In genomic region chr2:79327460-79327859, GRCh38 we compare ENCODE assay signal across 19 cellular contexts.
"Had no signal": no experiment of that assay in that cellular context is flagged by ENCODE, and none has a peak within 500 bp of the region (broad histone marks: within the 10 kb centered on the region; RNA-seq: fewer than 3 reads in every experiment).

No MANE protein-coding gene starts in this region.

- H3K36me3 ChIP-seq: brain microvascular endothelial cell, esophagus squamous epithelium, tibial artery, uterus had no signal

- H3K27ac ChIP-seq: brain microvascular endothelial cell, esophagus squamous epithelium, tibial artery, uterus had no signal

- H3K36me3 Mint-ChIP-seq: activated naive CD8-positive, alpha-beta T cell treated with anti-CD3 and anti-CD28 coated beads, Interleukin-2, amount 10 ng/mL, durations not matched to agents 7 days and 5 days; stimulated activated memory B cell treated with anti-CD40 and anti-IgM and Interleukin-4, amounts not matched to agents 10 μg/mL and 1 μg/mL and 100 μg/mL, for 72 hours had no signal

- DNase-seq: activated B cell treated with CpG ODN at 0.5 μM for 24 hours; activated CD4-positive, alpha-beta T cell treated with anti-CD3 and anti-CD28 coated beads, Interleukin-2, amount 10 ng/mL, durations not matched to agents 24 days and 14 days; activated naive CD4-positive, alpha-beta T cell; activated naive CD8-positive, alpha-beta T cell treated with anti-CD3 and anti-CD28 coated beads, Interleukin-2, amount 10 ng/mL, durations not matched to agents 7 days and 5 days; brain microvascular endothelial cell; cortex of kidney; effector CD4-positive, alpha-beta T cell; esophagus squamous epithelium; hypothalamus; left ventricle myocardium superior; mesenchymal stem cell; stimulated activated CD4-positive, alpha-beta T cell treated with anti-CD3 and anti-CD28 coated beads, Interleukin-12 subunit alpha, Interleukin-12 subunit beta, amount 100 ng/mL, for 4 hours; stimulated activated CD4-positive, alpha-beta T cell treated with anti-CD3 and anti-CD28 coated beads, Interleukin-2, amount 100 ng/mL, for 48 hours; T-helper 17 cell; tibial artery; uterus had no signal

- H3K9me3 Mint-ChIP-seq: nephron had no signal

- H3K9me3 ChIP-seq: esophagus squamous epithelium, tibial artery, uterus had no signal

- H3K27ac Mint-ChIP-seq: activated B cell treated with CpG ODN at 0.5 μM for 24 hours; activated CD4-positive, alpha-beta T cell treated with anti-CD3 and anti-CD28 coated beads, Interleukin-2, amount 10 ng/mL, durations not matched to agents 24 days and 14 days; activated naive CD8-positive, alpha-beta T cell treated with anti-CD3 and anti-CD28 coated beads, Interleukin-2, amount 10 ng/mL, durations not matched to agents 7 days and 5 days; nephron; stimulated activated memory B cell treated with anti-CD40 and anti-IgM and Interleukin-4, amounts not matched to agents 10 μg/mL and 1 μg/mL and 100 μg/mL, for 72 hours; T-helper 17 cell had no signal

- H3K4me3 ChIP-seq: esophagus squamous epithelium, tibial artery, uterus had no signal

- H3K4me1 Mint-ChIP-seq: activated B cell treated with CpG ODN at 0.5 μM for 24 hours; activated CD4-positive, alpha-beta T cell treated with anti-CD3 and anti-CD28 coated beads, Interleukin-2, amount 10 ng/mL, durations not matched to agents 24 days and 14 days; activated naive CD8-positive, alpha-beta T cell treated with anti-CD3 and anti-CD28 coated beads, Interleukin-2, amount 10 ng/mL, durations not matched to agents 7 days and 5 days; central memory CD8-positive, alpha-beta T cell; nephron; stimulated activated memory B cell treated with anti-CD40 and anti-IgM and Interleukin-4, amounts not matched to agents 10 μg/mL and 1 μg/mL and 100 μg/mL, for 72 hours; T-helper 17 cell had no signal

- ATAC-seq: left ventricle myocardium superior; stimulated activated memory B cell treated with anti-CD40 and anti-IgM and Interleukin-4, amounts not matched to agents 10 μg/mL and 1 μg/mL and 100 μg/mL, for 72 hours; T-helper 17 cell had no signal

- H3K27me3 Mint-ChIP-seq: activated B cell treated with CpG ODN at 0.5 μM for 24 hours; activated CD4-positive, alpha-beta T cell treated with anti-CD3 and anti-CD28 coated beads, Interleukin-2, amount 10 ng/mL, durations not matched to agents 24 days and 14 days; activated naive CD8-positive, alpha-beta T cell treated with anti-CD3 and anti-CD28 coated beads, Interleukin-2, amount 10 ng/mL, durations not matched to agents 7 days and 5 days; central memory CD8-positive, alpha-beta T cell; stimulated activated memory B cell treated with anti-CD40 and anti-IgM and Interleukin-4, amounts not matched to agents 10 μg/mL and 1 μg/mL and 100 μg/mL, for 72 hours; T-helper 17 cell had no signal

- H3K4me3 Mint-ChIP-seq: activated B cell treated with CpG ODN at 0.5 μM for 24 hours; activated CD4-positive, alpha-beta T cell treated with anti-CD3 and anti-CD28 coated beads, Interleukin-2, amount 10 ng/mL, durations not matched to agents 24 days and 14 days; activated naive CD8-positive, alpha-beta T cell treated with anti-CD3 and anti-CD28 coated beads, Interleukin-2, amount 10 ng/mL, durations not matched to agents 7 days and 5 days; central memory CD8-positive, alpha-beta T cell; nephron; stimulated activated memory B cell treated with anti-CD40 and anti-IgM and Interleukin-4, amounts not matched to agents 10 μg/mL and 1 μg/mL and 100 μg/mL, for 72 hours; T-helper 17 cell had no signal

- H3K27me3 ChIP-seq: brain microvascular endothelial cell, esophagus squamous epithelium, tibial artery, uterus had no signal

- H3K4me1 ChIP-seq: esophagus squamous epithelium, tibial artery, uterus had no signal
